8 cellular contexts compared by ENCODE assay signal in genomic region chr5:75054110-75054930, GRCh38. TPM values are rescaled to one million over a fixed set of nuclear protein-coding genes. Genes with fewer than 3 reads are reported as not detected.
A peak's percentile ranks its signal among the peaks of the same experiment; 100 is the strongest.
DNase-seq lines count a peak whose midpoint lies in the region; ATAC-seq and TF ChIP-seq lines count a peak whose summit lies in the region.

No MANE protein-coding gene starts in this region.

- ATAC-seq in effector memory CD8-positive, alpha-beta T cell (replicated peaks): no peak
- peak; percentile 59 for ATAC-seq in aorta (ENCODE audit: low FRiP score)
- no peak for ATAC-seq in HG03432 (IDR thresholded peaks at IDR 0.05; ENCODE audit: unreplicated experiment)
- ATAC-seq in HG03159 (IDR thresholded peaks at IDR 0.05; ENCODE audit: unreplicated experiment): no peak

- intact Hi-C loops in CD4-positive, alpha-beta memory T cell (cut with micrococcal nuclease): loop anchor here (5.0 to 10.0 kb wide), 2 partner anchors 460 to 628 kb away; partner anchors contain the start of genes CERT1 and POLK
- intact Hi-C loops in aorta (cut with DNase I): loop anchor here (5.0 to 10.0 kb wide), 3 partner anchors 107 to 283 kb away; partner anchors contain the start of genes ANKRD31 (in 1 of the 2) and HMGCR (in 1 of the 2)

- peak overlapping the region; percentile 94 for H3K9ac ChIP-seq in Loucy (ENCODE audit: low read depth, low read length, poor library complexity, severe bottlenecking)

- peak overlapping the region; percentile 67 for H3K27ac ChIP-seq in CD4-positive, alpha-beta memory T cell (ENCODE audit: low read depth, low read length)
- peak overlapping the region; percentile 88 to 96 for H3K27ac ChIP-seq in aorta (ENCODE audit: low read depth in 1 of 2, low read length in 2 of 2)

- peaks cover 49 to 86% (median 76%) of the 10 kb centered on the region in 4 donors for H3K4me1 Mint-ChIP-seq in CD4-positive, alpha-beta memory T cell
- peaks cover 53 to 54% of the 10 kb centered on the region in 2 donors for H3K4me1 Mint-ChIP-seq in effector memory CD8-positive, alpha-beta T cell (ENCODE audit: low read depth in 2 of 2)
- peaks cover 41% of the 10 kb centered on the region for H3K4me1 Mint-ChIP-seq in mesothelial cell of epicardium

- no peaks in the 10 kb centered on the region for H4K20me1 ChIP-seq in Loucy (ENCODE audit: insufficient read depth, low read length, poor library complexity, severe bottlenecking)

- DNase-seq in CD4-positive, alpha-beta memory T cell: no peak
- DNase-seq in effector memory CD8-positive, alpha-beta T cell: no peak
- DNase-seq in mesothelial cell of epicardium (ENCODE audit: low spot score in 2 of 2, unreplicated experiment in 2 of 2) (no peak), aorta (peak; percentile 53 to 78), GM13977 (ENCODE audit: low spot score) (no peak)

- H3K9me3 Mint-ChIP-seq in CD4-positive, alpha-beta memory T cell: no peaks in the 10 kb centered on the region
- H3K9me3 Mint-ChIP-seq in effector memory CD8-positive, alpha-beta T cell: no peaks in the 10 kb centered on the region
- H3K9me3 Mint-ChIP-seq in mesothelial cell of epicardium: no peaks in the 10 kb centered on the region

- POLR2A ChIA-PET in CD4-positive, alpha-beta memory T cell (lab: Charles Lee; ENCODE audit: partially characterized antibody): interaction anchor here (0.9 to 3.4 kb wide), 18 partner anchors 10 to 282 kb away, joined by 3 to 46 read pairs (median 5); partner anchors contain the start of genes ANKRD31 and HMGCR

- peaks cover 10% of the 10 kb centered on the region for H3F3A ChIP-seq in Loucy (ENCODE audit: low read depth)

- TF ChIP-seq CTCF in Loucy (conservative IDR thresholded peaks at IDR 0.05; ENCODE audit: low read length) (no peak), mesothelial cell of epicardium (IDR thresholded peaks at IDR 0.05; ENCODE audit: unreplicated experiment) (no peak), GM13977 (IDR thresholded peaks at IDR 0.05; ENCODE audit: extremely low read depth, insufficient read depth, missing control alignments) (no peak)

- H3K4me2 ChIP-seq in Loucy (ENCODE audit: low read depth, low read length, poor library complexity, severe bottlenecking): peak overlapping the region; percentile 88

- H3K36me3 Mint-ChIP-seq in CD4-positive, alpha-beta memory T cell: peaks cover under 1 to 12% of the 10 kb centered on the region in 2 donors
- H3K36me3 Mint-ChIP-seq in effector memory CD8-positive, alpha-beta T cell (ENCODE audit: insufficient read depth): peaks cover 9% of the 10 kb centered on the region
- no peaks in the 10 kb centered on the region for H3K36me3 Mint-ChIP-seq in mesothelial cell of epicardium

- H3K9me3 ChIP-seq in CD4-positive, alpha-beta memory T cell (ENCODE audit: control insufficient read depth in 1 of 2, low read length in 2 of 2): no peaks in the 10 kb centered on the region
- no peaks in the 10 kb centered on the region for H3K9me3 ChIP-seq in Loucy (ENCODE audit: insufficient read depth, low read depth, low read length)
- no peaks in the 10 kb centered on the region for H3K9me3 ChIP-seq in aorta (ENCODE audit: control insufficient read depth, low read length)

- peak overlapping the region; percentile 43 to 74 for H3K4me3 ChIP-seq in CD4-positive, alpha-beta memory T cell (ENCODE audit: low read length in 2 of 2)
- peak overlapping the region; percentile 90 for H3K4me3 ChIP-seq in Loucy (ENCODE audit: low read length, poor library complexity, severe bottlenecking)
- H3K4me3 ChIP-seq in aorta (ENCODE audit: low read length in 2 of 2): peak overlapping the region; percentile 91 to 95

- peaks cover 0 to 3% of the 10 kb centered on the region in 2 donors for H3K27me3 Mint-ChIP-seq in CD4-positive, alpha-beta memory T cell
- H3K27me3 Mint-ChIP-seq in effector memory CD8-positive, alpha-beta T cell: peaks cover 6 to 9% of the 10 kb centered on the region in 2 donors
- H3K27me3 Mint-ChIP-seq in mesothelial cell of epicardium (ENCODE audit: low read depth): peaks cover 33% of the 10 kb centered on the region

- CTCF ChIA-PET in CD4-positive, alpha-beta memory T cell (lab: Charles Lee; ENCODE audit: partially characterized antibody): interaction anchor here (0.8 to 10.0 kb wide), 5 partner anchors 12 to 184 kb away, joined by 3 to 90 read pairs (median 4); partner anchors contain the start of gene ANKRD31

- peaks cover 49% of the 10 kb centered on the region for H3K79me2 ChIP-seq in Loucy (ENCODE audit: insufficient read depth, low read length)

- no peaks in the 10 kb centered on the region for H3K9me2 ChIP-seq in Loucy (replicated peaks; ENCODE audit: low read depth, low read length)

- no peaks in the 10 kb centered on the region for H3K36me3 ChIP-seq in CD4-positive, alpha-beta memory T cell (ENCODE audit: insufficient read depth, low read length)
- H3K36me3 ChIP-seq in Loucy (ENCODE audit: insufficient read depth, low read length) (no peaks in the 10 kb centered on the region), aorta (ENCODE audit: control insufficient read depth in 1 of 2, insufficient read depth in 2 of 2, low read length in 1 of 2) (no peaks in the 10 kb centered on the region)

- H3K4me3 Mint-ChIP-seq in CD4-positive, alpha-beta memory T cell: peak overlapping the region; percentile 89 to 93 (median 92)
- peak overlapping the region; percentile 61 to 92 for H3K4me3 Mint-ChIP-seq in effector memory CD8-positive, alpha-beta T cell
- peak overlapping the region; percentile 86 for H3K4me3 Mint-ChIP-seq in mesothelial cell of epicardium

- H2AFZ ChIP-seq in Loucy (ENCODE audit: low read length): peak overlapping the region; percentile 85

- H3K27me3 ChIP-seq in CD4-positive, alpha-beta memory T cell (ENCODE audit: insufficient read depth, low read length): no peaks in the 10 kb centered on the region
- H3K27me3 ChIP-seq in Loucy (ENCODE audit: insufficient read depth, low read length, poor library complexity, severe bottlenecking) (no peaks in the 10 kb centered on the region), aorta (ENCODE audit: control insufficient read depth in 1 of 2, insufficient read depth in 2 of 2, low read length in 1 of 2) (no peaks in the 10 kb centered on the region)

- H3K27ac Mint-ChIP-seq in CD4-positive, alpha-beta memory T cell: peak overlapping the region; percentile 91 to 96 (median 93)
- H3K27ac Mint-ChIP-seq in effector memory CD8-positive, alpha-beta T cell: peak overlapping the region; percentile 90 to 93
- peak overlapping the region; percentile 93 for H3K27ac Mint-ChIP-seq in mesothelial cell of epicardium

- H3K4me1 ChIP-seq in CD4-positive, alpha-beta memory T cell (ENCODE audit: insufficient read depth, low read length): peaks cover 78% of the 10 kb centered on the region
- H3K4me1 ChIP-seq in Loucy (ENCODE audit: insufficient read depth, low read length, poor library complexity, severe bottlenecking): peaks cover 83% of the 10 kb centered on the region
- no peaks in the 10 kb centered on the region for H3K4me1 ChIP-seq in aorta (ENCODE audit: control insufficient read depth in 1 of 2, insufficient read depth in 2 of 2, low read length in 2 of 2)

- 11 to 13% methylated on average over 29 of the region's 29 CpGs for WGBS in aorta, 2 donors

- in situ Hi-C loops in GM13977 (cut with MboI; ENCODE audit: low pct_unique_long_range_greater_than_20kb, low sequenced_read_pairs, unreplicated experiment): no loop called here

RNA-seq across cellular contexts. Expression of gene GCNT4, which starts 2.0 kb away (rescaled TPM):
- total RNA-seq in CD4-positive, alpha-beta memory T cell: 10 to 100 TPM; 30.8 to 31.4 TPM
- 1 to 10 TPM; 2.0 to 2.2 TPM for polyA plus RNA-seq in CD4-positive, alpha-beta memory T cell
- total RNA-seq in mesothelial cell of epicardium: 1.7 to 1.9 TPM (median 1.8 TPM) in 3 replicates
- total RNA-seq in aorta: 1 to 10 TPM; 4.0 to 5.6 TPM
- polyA plus RNA-seq in aorta: 1 to 10 TPM; 2.0 to 2.8 TPM

Comparison
In these comparisons a context has a peak if more than half of its experiments do, and no peak if none do; other contexts are left out.
1. DNase-seq: peak in aorta (2 of 2); none in CD4-positive, alpha-beta memory T cell (0 of 5), effector memory CD8-positive, alpha-beta T cell (0 of 3), mesothelial cell of epicardium (0 of 2) and GM13977 (single experiment).
2. RNA of gene GCNT4, which starts 2.0 kb away (total RNA-seq): 30.8 to 31.4 TPM in CD4-positive, alpha-beta memory T cell; 4.0 to 5.6 TPM in aorta and 1.7 to 1.9 TPM in mesothelial cell of epicardium; every median in the first group is over 4 times any median in the second.
3. Peak in every context shown above with its lines, with median percentiles within 50 percentile points of each other: H3K4me3 ChIP-seq, H3K27ac Mint-ChIP-seq and H3K4me3 Mint-ChIP-seq.